Comparison of ENCODE assay signal across 26 cellular contexts in genomic region chr10:8577681-8578080, GRCh38.
A peak's percentile ranks its signal among the peaks of the same experiment; 100 is the strongest.
DNase-seq lines count a peak whose midpoint lies in the region; ATAC-seq lines count a peak whose summit lies in the region.
"Had no signal": no experiment of that assay in that cellular context is flagged by ENCODE, and none has a peak within 500 bp of the region (broad histone marks: within the 10 kb centered on the region; RNA-seq: fewer than 3 reads in every experiment).

No MANE protein-coding gene starts in this region.

- H3K36me3 ChIP-seq in SJCRH30 = no peaks in the 10 kb centered on the region

- peak overlapping the region; percentile 76 for H3K27ac Mint-ChIP-seq in activated T-cell treated with anti-CD3 and anti-CD28 coated beads, Interleukin-2, amount 50 U/mL, for 24 hours
- peak overlapping the region; percentile 89 for H3K27ac Mint-ChIP-seq in activated T-helper 2 cell treated with anti-CD3 and anti-CD28 coated beads, Interferon-gamma antibody, Interleukin-2, Interleukin-4, amounts not matched to agents 10 μg/mL and 5 μg/mL and 100 μg/mL, durations not matched to agents 14 hours and 24 hours and 36 hours
- H3K27ac Mint-ChIP-seq: CD8-positive, alpha-beta memory T cell; GM23338; H9 had no signal

- peaks cover 3% of the 10 kb centered on the region for H3K9me3 Mint-ChIP-seq in activated T-cell treated with anti-CD3 and anti-CD28 coated beads, Interleukin-2, amount 50 U/mL, for 24 hours
- peaks cover 20% of the 10 kb centered on the region for H3K9me3 Mint-ChIP-seq in activated T-helper 2 cell treated with anti-CD3 and anti-CD28 coated beads, Interferon-gamma antibody, Interleukin-2, Interleukin-4, amounts not matched to agents 10 μg/mL and 5 μg/mL and 100 μg/mL, durations not matched to agents 14 hours and 24 hours and 36 hours
- H3K9me3 Mint-ChIP-seq: CD8-positive, alpha-beta memory T cell; H9 had no signal

- intact Hi-C loops in activated T-helper 2 cell treated with anti-CD3 and anti-CD28 coated beads, Interferon-gamma antibody, Interleukin-2, Interleukin-4, amounts not matched to agents 10 μg/mL and 5 μg/mL and 100 μg/mL, durations not matched to agents 14 hours and 24 hours and 36 hours (cut with micrococcal nuclease) = loop anchor here (1.0 to 10.0 kb wide), 13 partner anchors 9 to 717 kb away; no protein-coding TSS in a partner anchor

- H3K27me3 Mint-ChIP-seq in activated T-cell treated with anti-CD3 and anti-CD28 coated beads, Interleukin-2, amount 50 U/mL, for 24 hours = peaks cover 24% of the 10 kb centered on the region
- no peaks in the 10 kb centered on the region for H3K27me3 Mint-ChIP-seq in activated T-helper 2 cell treated with anti-CD3 and anti-CD28 coated beads, Interferon-gamma antibody, Interleukin-2, Interleukin-4, amounts not matched to agents 10 μg/mL and 5 μg/mL and 100 μg/mL, durations not matched to agents 14 hours and 24 hours and 36 hours (ENCODE audit: low read depth)

- H3K4me1 ChIP-seq in SJCRH30 = no peaks in the 10 kb centered on the region

- no peaks in the 10 kb centered on the region for H3K9me3 ChIP-seq in SJCRH30 (replicated peaks)

- no peaks in the 10 kb centered on the region for H3K36me3 Mint-ChIP-seq in activated T-cell treated with anti-CD3 and anti-CD28 coated beads, Interleukin-2, amount 50 U/mL, for 24 hours (ENCODE audit: low read depth)
- peaks cover 13% of the 10 kb centered on the region for H3K36me3 Mint-ChIP-seq in activated T-helper 2 cell treated with anti-CD3 and anti-CD28 coated beads, Interferon-gamma antibody, Interleukin-2, Interleukin-4, amounts not matched to agents 10 μg/mL and 5 μg/mL and 100 μg/mL, durations not matched to agents 14 hours and 24 hours and 36 hours (ENCODE audit: low read depth)
- H3K36me3 Mint-ChIP-seq: CD8-positive, alpha-beta memory T cell had no signal

- no peak overlapping the region for H3K4me3 ChIP-seq in SJCRH30
- H3K4me3 ChIP-seq: GM12878, GM23338 had no signal

- no peak for DNase-seq in activated T-cell treated with anti-CD3 and anti-CD28 coated beads, Interleukin-2, amount 50 U/mL, for 24 hours
- no peak for DNase-seq in activated T-cell treated with anti-CD3 and anti-CD28 coated beads, Interleukin-2, amount 50 U/mL, for 1 hour
- peak; percentile 6 for DNase-seq in stimulated activated CD4-positive, alpha-beta T cell treated with anti-CD3 and anti-CD28 coated beads, Interleukin-15, amount 100 ng/mL, for 24 hours
- no peak for DNase-seq in stimulated activated CD4-positive, alpha-beta T cell treated with anti-CD3 and anti-CD28 coated beads, Interleukin-4, amount 100 ng/mL, for 24 hours
- DNase-seq in activated T-helper 2 cell treated with anti-CD3 and anti-CD28 coated beads, Interferon-gamma antibody, Interleukin-2, Interleukin-4, amounts not matched to agents 10 μg/mL and 5 μg/mL and 100 μg/mL, durations not matched to agents 14 hours and 24 hours and 36 hours (ENCODE audit: low spot score) = no peak
- no peak for DNase-seq in SJCRH30
- DNase-seq: CD8-positive, alpha-beta memory T cell; DMS 273 treated with DMSO at 0.1 percent for 48 hours; DMS79; EL; GDM1; H9; Karpas-422; NCI-H1092; NCI-H1417 treated with DMSO at 0.1 percent for 48 hours; NCI-H1694 treated with DMSO at 0.1 percent for 48 hours; NCI-H2081; NCI-H2227 treated with DMSO at 0.1 percent for 48 hours; NCI-H526 treated with DMSO at 0.1 percent for 48 hours; Right ventricle myocardium superior; RPMI8226 had no signal

- ATAC-seq in HG02623 (IDR thresholded peaks at IDR 0.05; ENCODE audit: unreplicated experiment) = no peak
- ATAC-seq: GM12878, GM23338, HepG2 had no signal

- no peak overlapping the region for H3K27ac ChIP-seq in SJCRH30
- H3K27ac ChIP-seq: C4-2B had no signal

- H3K4me3 Mint-ChIP-seq in activated T-cell treated with anti-CD3 and anti-CD28 coated beads, Interleukin-2, amount 50 U/mL, for 24 hours = no peak overlapping the region
- H3K4me3 Mint-ChIP-seq in activated T-helper 2 cell treated with anti-CD3 and anti-CD28 coated beads, Interferon-gamma antibody, Interleukin-2, Interleukin-4, amounts not matched to agents 10 μg/mL and 5 μg/mL and 100 μg/mL, durations not matched to agents 14 hours and 24 hours and 36 hours (ENCODE audit: low read depth) = no peak overlapping the region
- H3K4me3 Mint-ChIP-seq: CD8-positive, alpha-beta memory T cell; GM23338; H9 had no signal

- H3K4me1 Mint-ChIP-seq in activated T-cell treated with anti-CD3 and anti-CD28 coated beads, Interleukin-2, amount 50 U/mL, for 24 hours (ENCODE audit: low read depth) = peaks cover 45% of the 10 kb centered on the region
- H3K4me1 Mint-ChIP-seq in activated T-helper 2 cell treated with anti-CD3 and anti-CD28 coated beads, Interferon-gamma antibody, Interleukin-2, Interleukin-4, amounts not matched to agents 10 μg/mL and 5 μg/mL and 100 μg/mL, durations not matched to agents 14 hours and 24 hours and 36 hours (ENCODE audit: low read depth) = peaks cover 69% of the 10 kb centered on the region
- H3K4me1 Mint-ChIP-seq: GM23338, H9 had no signal

- H3K27me3 ChIP-seq in SJCRH30 = no peaks in the 10 kb centered on the region
